In the genomic region with DNA sequence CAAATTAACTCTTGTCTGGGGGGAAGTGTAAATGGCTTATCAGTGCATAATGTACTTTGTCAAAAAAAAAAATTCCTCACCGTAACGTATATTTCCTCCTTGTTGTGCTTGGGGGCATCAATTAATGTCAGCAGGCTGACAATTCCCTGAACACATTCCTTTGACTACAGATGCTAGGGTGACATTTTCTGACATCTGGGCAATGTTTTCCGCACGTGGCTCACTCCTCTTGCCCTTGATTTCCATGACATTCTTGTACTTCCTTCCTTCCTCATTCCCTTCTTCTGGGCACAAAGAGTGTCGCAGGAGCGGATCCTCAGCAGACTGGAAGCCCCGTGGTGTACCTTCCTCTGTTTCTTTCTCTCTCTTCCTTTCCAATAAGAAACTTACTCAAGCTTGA, we compare ENCODE assay signal across 27 cellular contexts.
"Had no signal": no experiment of that assay in that cellular context is flagged by ENCODE, and none has a peak within 500 bp of the region (broad histone marks: within the 10 kb centered on the region; RNA-seq: fewer than 3 reads in every experiment).

No MANE protein-coding gene starts in this region.

- H3K27me3 ChIP-seq: Peyer's patch had no signal

- H3K4me3 ChIP-seq: adrenal gland, Peyer's patch, SJSA1 had no signal

- H3K36me3 ChIP-seq: adrenal gland, Peyer's patch, SJSA1, WERI-Rb-1 had no signal

- H3K9me3 ChIP-seq: adrenal gland, Peyer's patch, SJSA1 had no signal

- H3K4me1 Mint-ChIP-seq: activated CD4-positive, alpha-beta memory T cell treated with anti-CD3 and anti-CD28 coated beads, Interleukin-2, amount 10 ng/mL, durations not matched to agents 7 days and 5 days; activated CD4-positive, alpha-beta T cell treated with anti-CD3 and anti-CD28 coated beads for 36 hours; activated naive CD4-positive, alpha-beta T cell treated with anti-CD3 and anti-CD28 coated beads, Interleukin-2, amount 10 ng/mL, durations not matched to agents 7 days and 5 days; activated T-helper 17 cell treated with anti-CD3 and anti-CD28 coated beads, Interleukin-2, amount 50 U/mL, for 72 hours had no signal

- H3K9me3 Mint-ChIP-seq: activated CD4-positive, alpha-beta memory T cell treated with anti-CD3 and anti-CD28 coated beads, Interleukin-2, amount 10 ng/mL, durations not matched to agents 7 days and 5 days; activated naive CD4-positive, alpha-beta T cell treated with anti-CD3 and anti-CD28 coated beads, Interleukin-2, amount 10 ng/mL, durations not matched to agents 7 days and 5 days; activated naive CD8-positive, alpha-beta T cell treated with anti-CD3 and anti-CD28 coated beads, Interleukin-2, amount 10 ng/mL, durations not matched to agents 7 days and 5 days; activated T-helper 17 cell treated with anti-CD3 and anti-CD28 coated beads, Interleukin-2, amount 50 U/mL, for 72 hours had no signal

- H3K4me1 ChIP-seq: adrenal gland, Peyer's patch, SJSA1 had no signal

- FAIRE-seq: colon had no signal

- H3K27ac ChIP-seq: adrenal gland, Peyer's patch, SJSA1, WERI-Rb-1 had no signal

- H3K36me3 Mint-ChIP-seq: activated naive CD4-positive, alpha-beta T cell treated with anti-CD3 and anti-CD28 coated beads, Interleukin-2, amount 10 ng/mL, durations not matched to agents 7 days and 5 days; activated naive CD8-positive, alpha-beta T cell treated with anti-CD3 and anti-CD28 coated beads, Interleukin-2, amount 10 ng/mL, durations not matched to agents 7 days and 5 days had no signal

- H3K27ac Mint-ChIP-seq: activated CD4-positive, alpha-beta memory T cell treated with anti-CD3 and anti-CD28 coated beads, Interleukin-2, amount 10 ng/mL, durations not matched to agents 7 days and 5 days; activated CD4-positive, alpha-beta T cell treated with anti-CD3 and anti-CD28 coated beads for 36 hours; activated naive CD4-positive, alpha-beta T cell treated with anti-CD3 and anti-CD28 coated beads, Interleukin-2, amount 10 ng/mL, durations not matched to agents 7 days and 5 days; activated naive CD8-positive, alpha-beta T cell treated with anti-CD3 and anti-CD28 coated beads, Interleukin-2, amount 10 ng/mL, durations not matched to agents 7 days and 5 days; activated T-helper 17 cell treated with anti-CD3 and anti-CD28 coated beads, Interleukin-2, amount 50 U/mL, for 72 hours had no signal

- DNase-seq: activated CD4-positive, alpha-beta memory T cell treated with anti-CD3 and anti-CD28 coated beads, Interleukin-2, amount 10 ng/mL, durations not matched to agents 7 days and 5 days; activated CD4-positive, alpha-beta T cell treated with anti-CD3 and anti-CD28 coated beads for 36 hours; activated CD4-positive, alpha-beta T cell treated with anti-CD3 and anti-CD28 coated beads, Interleukin-2, amount 50 U/mL, for 1 hour; activated gamma-delta T cell treated with Interleukin-2 at 50 U/mL for 16 hours; activated naive CD4-positive, alpha-beta T cell treated with anti-CD3 and anti-CD28 coated beads, Interleukin-2, amount 10 ng/mL, durations not matched to agents 7 days and 5 days; activated naive CD8-positive, alpha-beta T cell treated with anti-CD3 and anti-CD28 coated beads, Interleukin-2, amount 10 ng/mL, durations not matched to agents 7 days and 5 days; activated T-cell treated with anti-CD3 and anti-CD28 coated beads for 4 hours; activated T-cell treated with anti-CD3 and anti-CD28 coated beads, Interleukin-2, amount 50 U/mL, for 48 hours; adrenal gland; anterior cingulate cortex; cerebellar nuclear complex; NCI-H1092; NCI-H1417; NCI-H2029; NCI-H2107; NCI-H2171 treated with DMSO at 0.1 percent for 48 hours; NCI-H226; NCI-H510A; NCI-H526 treated with DMSO at 0.1 percent for 48 hours; NK-92 treated with Interleukin-12 subunit alpha and Interleukin-12 subunit beta, amount 100 ng/mL, for 24 hours; Peyer's patch; SHP77; T-helper 1 cell; WERI-Rb-1 had no signal

- H3K4me3 Mint-ChIP-seq: activated CD4-positive, alpha-beta memory T cell treated with anti-CD3 and anti-CD28 coated beads, Interleukin-2, amount 10 ng/mL, durations not matched to agents 7 days and 5 days; activated CD4-positive, alpha-beta T cell treated with anti-CD3 and anti-CD28 coated beads for 36 hours; activated naive CD4-positive, alpha-beta T cell treated with anti-CD3 and anti-CD28 coated beads, Interleukin-2, amount 10 ng/mL, durations not matched to agents 7 days and 5 days; activated naive CD8-positive, alpha-beta T cell treated with anti-CD3 and anti-CD28 coated beads, Interleukin-2, amount 10 ng/mL, durations not matched to agents 7 days and 5 days; activated T-helper 17 cell treated with anti-CD3 and anti-CD28 coated beads, Interleukin-2, amount 50 U/mL, for 72 hours had no signal
